Comparison of ENCODE assay signal across 1 cellular context in genomic region chr4:77376788-77377460, GRCh38.
TF ChIP-seq lines count a peak whose summit lies in the region.

No MANE protein-coding gene starts in this region.

TF ChIP-seq in WTC11, 78 proteins besides CTCF, POLR2A, EP300 and RAD21 (continued from another document):
- TF ChIP-seq, protein P1, sequence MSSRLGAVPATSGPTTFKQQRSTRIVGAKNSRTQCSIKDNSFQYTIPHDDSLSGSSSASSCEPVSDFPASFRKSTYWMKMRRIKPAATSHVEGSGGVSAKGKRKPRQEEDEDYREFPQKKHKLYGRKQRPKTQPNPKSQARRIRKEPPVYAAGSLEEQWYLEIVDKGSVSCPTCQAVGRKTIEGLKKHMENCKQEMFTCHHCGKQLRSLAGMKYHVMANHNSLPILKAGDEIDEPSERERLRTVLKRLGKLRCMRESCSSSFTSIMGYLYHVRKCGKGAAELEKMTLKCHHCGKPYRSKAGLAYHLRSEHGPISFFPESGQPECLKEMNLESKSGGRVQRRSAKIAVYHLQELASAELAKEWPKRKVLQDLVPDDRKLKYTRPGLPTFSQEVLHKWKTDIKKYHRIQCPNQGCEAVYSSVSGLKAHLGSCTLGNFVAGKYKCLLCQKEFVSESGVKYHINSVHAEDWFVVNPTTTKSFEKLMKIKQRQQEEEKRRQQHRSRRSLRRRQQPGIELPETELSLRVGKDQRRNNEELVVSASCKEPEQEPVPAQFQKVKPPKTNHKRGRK (CRISPR knock-in tag; IDR thresholded peaks at IDR 0.05; ENCODE audit: borderline replicate concordance), result no peak
- TF ChIP-seq NR2C2 (CRISPR knock-in tag; IDR thresholded peaks at IDR 0.05), result no peak
- no peak for TF ChIP-seq PRRX2 (CRISPR knock-in tag; IDR thresholded peaks at IDR 0.05)
- TF ChIP-seq, protein P2, sequence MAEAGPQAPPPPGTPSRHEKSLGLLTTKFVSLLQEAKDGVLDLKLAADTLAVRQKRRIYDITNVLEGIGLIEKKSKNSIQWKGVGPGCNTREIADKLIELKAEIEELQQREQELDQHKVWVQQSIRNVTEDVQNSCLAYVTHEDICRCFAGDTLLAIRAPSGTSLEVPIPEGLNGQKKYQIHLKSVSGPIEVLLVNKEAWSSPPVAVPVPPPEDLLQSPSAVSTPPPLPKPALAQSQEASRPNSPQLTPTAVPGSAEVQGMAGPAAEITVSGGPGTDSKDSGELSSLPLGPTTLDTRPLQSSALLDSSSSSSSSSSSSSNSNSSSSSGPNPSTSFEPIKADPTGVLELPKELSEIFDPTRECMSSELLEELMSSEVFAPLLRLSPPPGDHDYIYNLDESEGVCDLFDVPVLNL (CRISPR knock-in tag; IDR thresholded peaks at IDR 0.05; ENCODE audit: borderline replicate concordance, low read depth), result no peak
